Comparison of ENCODE assay signal across 8 cellular contexts in genomic region chr1:97820470-97821188, GRCh38.
DNase-seq lines count a peak whose midpoint lies in the region; ATAC-seq, FAIRE-seq and TF ChIP-seq lines count a peak whose summit lies in the region.

No MANE protein-coding gene starts in this region.

- no peaks in the 10 kb centered on the region for H3K9me3 ChIP-seq in upper lobe of right lung

- H3K27me3 Mint-ChIP-seq in glutamatergic neuron (ENCODE audit: unreplicated experiment) = no peaks in the 10 kb centered on the region

- peaks cover 4% of the 10 kb centered on the region for H3K9me3 Mint-ChIP-seq in glutamatergic neuron (ENCODE audit: unreplicated experiment)

- intact Hi-C loops in upper lobe of right lung (cut with DNase I) = no loop called here

- no peak overlapping the region for H3K4me3 ChIP-seq in upper lobe of right lung

- no peak overlapping the region for H3K4me3 Mint-ChIP-seq in glutamatergic neuron (ENCODE audit: unreplicated experiment)

- peak; percentile 39 for TF ChIP-seq CTCF in glutamatergic neuron (IDR thresholded peaks at IDR 0.05; ENCODE audit: partially characterized antibody, unreplicated experiment)
- TF ChIP-seq CTCF in upper lobe of right lung (IDR thresholded peaks at IDR 0.05) = peak; percentile 49

- H3K4me1 Mint-ChIP-seq in glutamatergic neuron (ENCODE audit: low read depth, unreplicated experiment) = peaks cover 21% of the 10 kb centered on the region

- H3K36me3 Mint-ChIP-seq in glutamatergic neuron (ENCODE audit: unreplicated experiment) = no peaks in the 10 kb centered on the region

- no peak overlapping the region for H3K27ac Mint-ChIP-seq in glutamatergic neuron (ENCODE audit: unreplicated experiment)

- peak; percentile 80 for FAIRE-seq in A204.1 (lab: Jason Lieb, UNC)

- H3K4me1 ChIP-seq in upper lobe of right lung = no peaks in the 10 kb centered on the region

- no peak overlapping the region for H3K27ac ChIP-seq in upper lobe of right lung

- ATAC-seq in GM18502 (IDR thresholded peaks at IDR 0.05; ENCODE audit: poor library complexity, unreplicated experiment) = peak; percentile 66
- peak; percentile 73 for ATAC-seq in HG03354 (IDR thresholded peaks at IDR 0.05; ENCODE audit: poor library complexity, severe bottlenecking, unreplicated experiment)
- ATAC-seq in upper lobe of right lung = peak; percentile 38
- ATAC-seq in GM18505 (IDR thresholded peaks at IDR 0.05; ENCODE audit: unreplicated experiment) = no peak

- H3K27me3 ChIP-seq in upper lobe of right lung = no peaks in the 10 kb centered on the region

- DNase-seq in RPMI8226 (peak; percentile 29), glutamatergic neuron (no peak), upper lobe of right lung (no peak), putamen (ENCODE audit: low spot score) (no peak)

- no peaks in the 10 kb centered on the region for H3K36me3 ChIP-seq in upper lobe of right lung

- no peak for TF ChIP-seq POLR2A in GM18505 (IDR thresholded peaks at IDR 0.05; ENCODE audit: borderline replicate concordance, extremely low read depth, insufficient read depth, insufficient read length)
